21 cellular contexts compared by ENCODE assay signal in genomic region chr4:62460329-62460728, GRCh38.
"Had no signal": no experiment of that assay in that cellular context is flagged by ENCODE, and none has a peak within 500 bp of the region (broad histone marks: within the 10 kb centered on the region; RNA-seq: fewer than 3 reads in every experiment).

No MANE protein-coding gene starts in this region.

- H3K27ac Mint-ChIP-seq: activated B cell treated with CpG ODN at 0.5 μM for 24 hours; activated CD4-positive, alpha-beta memory T cell treated with anti-CD3 and anti-CD28 coated beads for 36 hours; activated naive CD4-positive, alpha-beta T cell treated with anti-CD3 and anti-CD28 coated beads for 36 hours; activated naive CD8-positive, alpha-beta T cell treated with anti-CD3 and anti-CD28 coated beads, Interleukin-2, amount 50 U/mL, for 24 hours; activated T-helper 2 cell treated with anti-CD3 and anti-CD28 coated beads, Interferon-gamma antibody, Interleukin-2, Interleukin-4, amounts not matched to agents 10 μg/mL and 5 μg/mL and 100 μg/mL, durations not matched to agents 14 hours and 24 hours and 36 hours; dendritic cell treated with granulocyte-macrophage colony-stimulating factor and Interleukin-4, amounts not matched to agents 40 ng/mL and 50 ng/mL, for 4 days; memory B cell; stimulated activated naive B cell treated with anti-CD40 and anti-IgM and Interleukin-4, amounts not matched to agents 10 μg/mL and 1 μg/mL and 100 μg/mL, for 72 hours had no signal

- H3K36me3 Mint-ChIP-seq: activated CD4-positive, alpha-beta memory T cell treated with anti-CD3 and anti-CD28 coated beads for 36 hours; memory B cell; stimulated activated naive B cell treated with anti-CD40 and anti-IgM and Interleukin-4, amounts not matched to agents 10 μg/mL and 1 μg/mL and 100 μg/mL, for 72 hours had no signal

- H3K4me3 Mint-ChIP-seq: activated B cell treated with CpG ODN at 0.5 μM for 24 hours; activated CD4-positive, alpha-beta memory T cell treated with anti-CD3 and anti-CD28 coated beads for 36 hours; activated naive CD4-positive, alpha-beta T cell treated with anti-CD3 and anti-CD28 coated beads for 36 hours; activated naive CD8-positive, alpha-beta T cell treated with anti-CD3 and anti-CD28 coated beads, Interleukin-2, amount 50 U/mL, for 24 hours; dendritic cell treated with granulocyte-macrophage colony-stimulating factor and Interleukin-4, amounts not matched to agents 40 ng/mL and 50 ng/mL, for 4 days; memory B cell; stimulated activated naive B cell treated with anti-CD40 and anti-IgM and Interleukin-4, amounts not matched to agents 10 μg/mL and 1 μg/mL and 100 μg/mL, for 72 hours had no signal

- H3K27ac ChIP-seq: gastrocnemius medialis, heart left ventricle, left ventricle myocardium inferior, thoracic aorta, upper lobe of left lung had no signal

- ATAC-seq: activated naive CD8-positive, alpha-beta T cell treated with anti-CD3 and anti-CD28 coated beads, Interleukin-2, amount 50 U/mL, for 24 hours; esophagus mucosa; gastrocnemius medialis; heart left ventricle; stimulated activated naive B cell treated with anti-CD40 and anti-IgM and Interleukin-4, amounts not matched to agents 10 μg/mL and 1 μg/mL and 100 μg/mL, for 72 hours had no signal

- DNase-seq: activated B cell treated with CpG ODN at 0.5 μM for 24 hours; activated CD4-positive, alpha-beta memory T cell treated with anti-CD3 and anti-CD28 coated beads for 36 hours; activated CD4-positive, alpha-beta T cell treated with anti-CD3 and anti-CD28 coated beads for 4 hours; activated naive CD4-positive, alpha-beta T cell treated with anti-CD3 and anti-CD28 coated beads for 36 hours; activated naive CD8-positive, alpha-beta T cell treated with anti-CD3 and anti-CD28 coated beads, Interleukin-2, amount 50 U/mL, for 24 hours; activated T-cell treated with anti-CD3 and anti-CD28 coated beads, Interleukin-2, amount 50 U/mL, for 1 hour; anterior cingulate cortex; cerebellar nuclear complex; effector CD8-positive, alpha-beta T cell; gastrocnemius medialis; heart left ventricle; kidney glomerular epithelial cell; left ventricle myocardium inferior; retina; stimulated activated naive B cell treated with anti-CD40 and anti-IgM and Interleukin-4, amounts not matched to agents 10 μg/mL and 1 μg/mL and 100 μg/mL, for 72 hours; upper lobe of left lung had no signal

- H3K4me1 Mint-ChIP-seq: activated B cell treated with CpG ODN at 0.5 μM for 24 hours; activated naive CD8-positive, alpha-beta T cell treated with anti-CD3 and anti-CD28 coated beads, Interleukin-2, amount 50 U/mL, for 24 hours; memory B cell; stimulated activated naive B cell treated with anti-CD40 and anti-IgM and Interleukin-4, amounts not matched to agents 10 μg/mL and 1 μg/mL and 100 μg/mL, for 72 hours had no signal

- H3K27me3 Mint-ChIP-seq: activated B cell treated with CpG ODN at 0.5 μM for 24 hours; activated CD4-positive, alpha-beta memory T cell treated with anti-CD3 and anti-CD28 coated beads for 36 hours; activated naive CD8-positive, alpha-beta T cell treated with anti-CD3 and anti-CD28 coated beads, Interleukin-2, amount 50 U/mL, for 24 hours; dendritic cell treated with granulocyte-macrophage colony-stimulating factor and Interleukin-4, amounts not matched to agents 40 ng/mL and 50 ng/mL, for 4 days; memory B cell; stimulated activated naive B cell treated with anti-CD40 and anti-IgM and Interleukin-4, amounts not matched to agents 10 μg/mL and 1 μg/mL and 100 μg/mL, for 72 hours had no signal
